27 cellular contexts compared by ENCODE assay signal in the genomic region with DNA sequence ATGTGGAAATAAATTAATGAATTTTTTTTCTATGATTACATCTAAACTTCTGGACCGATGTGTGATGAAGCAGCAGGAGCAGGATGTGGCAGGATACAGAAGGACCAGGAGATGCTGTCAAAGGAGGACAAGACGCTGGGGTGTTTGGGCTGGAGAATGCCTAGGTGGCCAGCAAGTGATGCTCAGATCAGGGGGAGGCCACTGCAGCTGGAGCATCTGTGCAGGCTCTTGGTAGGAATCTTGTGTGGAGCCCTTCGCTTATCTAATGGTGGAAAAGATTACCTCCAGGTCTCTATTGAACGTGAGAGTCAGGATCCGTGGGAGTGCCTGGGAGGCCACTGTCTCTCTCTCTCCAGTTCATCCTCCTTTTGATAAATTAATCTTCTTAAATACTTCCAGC.
"Had no signal": no experiment of that assay in that cellular context is flagged by ENCODE, and none has a peak within 500 bp of the region (broad histone marks: within the 10 kb centered on the region; RNA-seq: fewer than 3 reads in every experiment).

No MANE protein-coding gene starts in this region.

- FAIRE-seq: endometrium, endothelial cell of umbilical vein, frontal cortex had no signal

- H3K4me1 ChIP-seq: adrenal gland, body of pancreas had no signal

- H3K9me3 ChIP-seq: body of pancreas had no signal

- ATAC-seq: activated CD4-positive, alpha-beta T cell treated with anti-CD3 and anti-CD28 coated beads for 36 hours; activated CD8-positive, alpha-beta memory T cell treated with anti-CD3 and anti-CD28 coated beads, Interleukin-2, amount 10 ng/mL, durations not matched to agents 7 days and 5 days; activated CD8-positive, alpha-beta T cell treated with anti-CD3 and anti-CD28 coated beads, Interleukin-2, amount 10 ng/mL, durations not matched to agents 7 days and 5 days; activated naive CD8-positive, alpha-beta T cell treated with anti-CD3 and anti-CD28 coated beads, Interleukin-2, amount 50 U/mL, for 24 hours; body of pancreas; effector memory CD8-positive, alpha-beta T cell had no signal

- H3K27me3 ChIP-seq: adrenal gland, body of pancreas had no signal

- H3K36me3 ChIP-seq: adrenal gland had no signal

- H3K27ac ChIP-seq: adrenal gland, body of pancreas, coronary artery, dorsolateral prefrontal cortex, epithelial cell of prostate had no signal

- H3K4me3 ChIP-seq: adrenal gland, body of pancreas, coronary artery, dorsolateral prefrontal cortex had no signal

- DNase-seq: activated CD4-positive, alpha-beta memory T cell treated with anti-CD3 and anti-CD28 coated beads for 36 hours; activated CD4-positive, alpha-beta T cell treated with anti-CD3 and anti-CD28 coated beads for 36 hours; activated CD4-positive, alpha-beta T cell treated with anti-CD3 and anti-CD28 coated beads, Interleukin-2, amount 10 ng/mL, durations not matched to agents 24 days and 14 days; activated CD4-positive, CD25-positive, alpha-beta regulatory T cell; activated CD4-positive, CD25-positive, alpha-beta regulatory T cell treated with anti-CD3 and anti-CD28 coated beads, Interleukin-2, amount 50 U/mL, for 72 hours; activated CD8-positive, alpha-beta memory T cell treated with anti-CD3 and anti-CD28 coated beads, Interleukin-2, amount 10 ng/mL, durations not matched to agents 7 days and 5 days; activated CD8-positive, alpha-beta memory T cell treated with anti-CD3 and anti-CD28 coated beads, Interleukin-2, amount 50 U/mL, for 4 hours; activated effector memory CD4-positive, alpha-beta T cell treated with anti-CD3 and anti-CD28 coated beads, Interleukin-2, amount 50 U/mL, for 16 hours; activated naive CD4-positive, alpha-beta T cell treated with anti-CD3 and anti-CD28 coated beads for 36 hours; activated naive CD8-positive, alpha-beta T cell treated with anti-CD3 and anti-CD28 coated beads for 36 hours; activated naive CD8-positive, alpha-beta T cell treated with anti-CD3 and anti-CD28 coated beads, Interleukin-2, amount 50 U/mL, for 24 hours; activated T-cell treated with anti-CD3 and anti-CD28 coated beads, Interleukin-2, amount 50 U/mL, for 1 hour; activated T-cell treated with anti-CD3 and anti-CD28 coated beads, Interleukin-2, amount 50 U/mL, for 48 hours; adrenal gland; amygdala; body of pancreas; dorsolateral prefrontal cortex; effector CD4-positive, alpha-beta T cell; effector memory CD8-positive, alpha-beta T cell; foreskin fibroblast; T-helper 2 cell had no signal
